ENCODE assay signal across 8 cellular contexts in genomic region chr10:29646238-29646902, GRCh38. TPM values are rescaled to one million over a fixed set of nuclear protein-coding genes. Genes with fewer than 3 reads are reported as not detected.
DNase-seq lines count a peak whose midpoint lies in the region; ATAC-seq, FAIRE-seq and TF ChIP-seq lines count a peak whose summit lies in the region.

No MANE protein-coding gene starts in this region.

- H3K27me3 ChIP-seq in A673 (replicated peaks; ENCODE audit: insufficient read depth, low read depth, low read length, poor library complexity) (no peaks in the 10 kb centered on the region), thyroid gland (no peaks in the 10 kb centered on the region)

- H3K4me1 ChIP-seq in A673 (ENCODE audit: insufficient read depth, low read length, poor library complexity, severe bottlenecking): peaks cover 42% of the 10 kb centered on the region
- H3K4me1 ChIP-seq in thyroid gland: peaks cover 34 to 55% of the 10 kb centered on the region in 2 donors

- TF ChIP-seq POLR2A in thyroid gland (IDR thresholded peaks at IDR 0.05): no peak

- CTCF ChIA-PET in A673 (lab: Charles Lee): interaction anchor here (0.7 kb wide), 1 partner anchor 10 kb away, joined by 4 read pairs; no protein-coding TSS in a partner anchor

- BruUV-seq in A673 (replicated peaks; lab: Mats Ljungman, UMichigan): no TSS peak

- intact Hi-C loops in A673 (cut with micrococcal nuclease; ENCODE audit: unreplicated experiment): no loop called here
- intact Hi-C loops in left ventricle myocardium superior (cut with micrococcal nuclease): no loop called here
- intact Hi-C loops in thyroid gland (cut with DNase I): no loop called here

- H3K9me3 ChIP-seq in A673 (ENCODE audit: low read depth, low read length, poor library complexity, severe bottlenecking) (no peaks in the 10 kb centered on the region), thyroid gland (no peaks in the 10 kb centered on the region)

- H3K36me3 ChIP-seq in A673 (ENCODE audit: insufficient read depth, low read length, poor library complexity, severe bottlenecking) (no peaks in the 10 kb centered on the region), thyroid gland (no peaks in the 10 kb centered on the region)

- POLR2A ChIA-PET in A673 (lab: Charles Lee; ENCODE audit: low non-redundant PET): no interaction called here

- peak; percentile 3 for ATAC-seq in left ventricle myocardium superior
- ATAC-seq in HG02623 (IDR thresholded peaks at IDR 0.05; ENCODE audit: unreplicated experiment): no peak

- H3K27ac ChIP-seq in A673 (ENCODE audit: low read depth, low read length, poor library complexity, severe bottlenecking) (peak overlapping the region; percentile 78), thyroid gland (peak overlapping the region; percentile 0 to 77 (median 26))

- TF ChIP-seq CTCF in A673 (conservative IDR thresholded peaks at IDR 0.05; ENCODE audit: low read depth, low read length) (no peak), thyroid gland (IDR thresholded peaks at IDR 0.05) (no peak)

- peak; percentile 88 for FAIRE-seq in HTR-8/SVneo (lab: Jason Lieb, UNC)

- H3K4me3 ChIP-seq in A673 (ENCODE audit: low read depth, low read length, poor library complexity, severe bottlenecking) (peak overlapping the region; percentile 11), thyroid gland (replicated peaks in 1 of 3) (no peak overlapping the region)

- 68 to 79% methylated on average over 8 of the region's 8 CpGs for whole genome bisulfite sequencing in thyroid gland, 2 donors

- DNase-seq in A673 (ENCODE audit: low spot score) (peak; percentile 94), HTR-8/SVneo (ENCODE audit: insufficient read length, low spot score) (peak; percentile 74), left ventricle myocardium superior (no peak), thyroid gland (peak in 1 of 2 donors; percentile 36), NCI-H226 (no peak), NCI-H1930 (lab: John Stamatoyannopoulos, UW) (no peak)
- peak; percentile 41 to 47 for DNase-seq in activated T-cell treated with anti-CD3 and anti-CD28 coated beads, Interleukin-2, amount 50 U/mL, for 48 hours

RNA-seq across cellular contexts. Expression of gene SVIL, which starts 11.6 kb away (rescaled TPM):
- total RNA-seq in A673 (2021) (28.0 and 31.9 TPM in 2 replicates), left ventricle myocardium superior (302 TPM), thyroid gland (100 to 1,000 TPM in 2 of 4 donors, 10 to 100 TPM in 2; 59.9 to 211 (median 134) TPM)

Comparison
In these comparisons a context has a peak if more than half of its experiments do, and no peak if none do; other contexts are left out.
1. DNase-seq: peak in A673 (single experiment), HTR-8/SVneo (single experiment) and activated T-cell treated with anti-CD3 and anti-CD28 coated beads, Interleukin-2, amount 50 U/mL, for 48 hours (2 of 2); none in left ventricle myocardium superior (single experiment), NCI-H226 (single experiment) and NCI-H1930 (0 of 2).